Comparison of ENCODE assay signal across 10 cellular contexts in the genomic region with DNA sequence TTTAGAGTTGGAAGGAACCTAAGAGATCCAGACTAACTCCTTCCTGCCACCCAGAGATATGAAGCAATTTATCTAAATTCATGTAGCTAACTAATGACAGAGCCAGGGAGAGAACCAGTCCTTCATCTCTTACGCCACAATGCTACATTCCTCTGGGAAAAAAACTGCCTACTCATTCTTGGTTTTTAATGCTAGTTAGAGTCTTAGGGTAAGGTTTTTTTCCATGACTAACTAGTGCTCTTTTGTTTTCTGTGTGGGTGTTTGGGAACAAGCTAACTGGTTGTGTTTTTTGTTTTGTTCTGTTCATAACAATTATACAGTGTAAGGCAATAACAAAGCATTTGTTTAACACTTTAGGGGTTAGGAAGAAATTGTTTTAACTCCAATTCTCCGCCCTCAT. TPM values are rescaled to one million over a fixed set of nuclear protein-coding genes. Genes with fewer than 3 reads are reported as not detected.
DNase-seq lines count a peak whose midpoint lies in the region; ATAC-seq and TF ChIP-seq lines count a peak whose summit lies in the region.
"Had no signal": no experiment of that assay in that cellular context is flagged by ENCODE, and none has a peak within 500 bp of the region (broad histone marks: within the 10 kb centered on the region; RNA-seq: fewer than 3 reads in every experiment).

No MANE protein-coding gene starts in this region.

- no peak for ATAC-seq in HG02973 (IDR thresholded peaks at IDR 0.05; ENCODE audit: unreplicated experiment)

- H2AFZ ChIP-seq in SK-N-SH (ENCODE audit: low read depth) = peak overlapping the region; percentile 51; the same call in 1 of the 2 replicates

- POLR2A ChIA-PET in Caco-2 (lab: Charles Lee) (interaction anchor here (0.6 kb wide), 2 partner anchors 52 to 1552 kb away, joined by 3 to 4 read pairs; a partner anchor contains a TSS), SK-N-SH (lab: Yijun Ruan, JAX) (no interaction called here)

- TF ChIP-seq CTCF in Caco-2 (IDR thresholded peaks at IDR 0.05; ENCODE audit: insufficient read depth in 1 of 2, low read depth in 1 of 2, low read length in 1 of 2, severe bottlenecking in 1 of 2, unreplicated experiment in 1 of 2) (no peak), SK-N-SH (IDR thresholded peaks at IDR 0.05) (no peak), fibroblast of mammary gland (conservative IDR thresholded peaks at IDR 0.05; ENCODE audit: control insufficient read depth, insufficient read depth, low read depth, low read length) (no peak), nephron (IDR thresholded peaks at IDR 0.05; ENCODE audit: unreplicated experiment in 3 of 3) (no peak)

- TF ChIP-seq EP300 in SK-N-SH (IDR thresholded peaks at IDR 0.05; ENCODE audit: borderline replicate concordance in 1 of 2, low read depth in 1 of 2, low read length in 1 of 2) = no peak

- DNase-seq in Caco-2 = peak; percentile 42 to 63
- DNase-seq in SK-N-SH = no peak
- DNase-seq in fibroblast of mammary gland (ENCODE audit: low read depth) = peak; percentile 98
- no peak for DNase-seq in stimulated activated CD8-positive, alpha-beta memory T cell treated with anti-CD3 and anti-CD28 coated beads, Interleukin-4, amount 100 ng/mL, for 48 hours
- DNase-seq in DMS53 (lab: John Stamatoyannopoulos, UW) = no peak
- DNase-seq in NOMO-1 treated with dmso at 0.1 percent for 144 hours (lab: John Stamatoyannopoulos, UW; ENCODE audit: unreplicated experiment) = no peak
- DNase-seq: activated CD8-positive, alpha-beta memory T cell treated with anti-CD3 and anti-CD28 coated beads for 24 hours had no signal

- H3K27ac ChIP-seq in SK-N-SH (ENCODE audit: low read depth in 2 of 2, low read length in 1 of 2) = peak overlapping the region; percentile 67 to 91; a peak in 3 of 4 replicates
- H3K27ac ChIP-seq: neutrophil had no signal

- no peaks in the 10 kb centered on the region for H3K9me3 ChIP-seq in Caco-2
- H3K9me3 ChIP-seq in SK-N-SH = no peaks in the 10 kb centered on the region
- H3K9me3 ChIP-seq: neutrophil had no signal

- no peak for TF ChIP-seq RAD21 in SK-N-SH (IDR thresholded peaks at IDR 0.05; ENCODE audit: low read length)

- H3K27ac Mint-ChIP-seq in Caco-2 (ENCODE audit: unreplicated experiment) (peak overlapping the region; percentile 85), nephron (peak overlapping the region in 2 of 3 experiments; percentile 46 to 57)

- no peaks in the 10 kb centered on the region for H3K36me3 Mint-ChIP-seq in Caco-2 (ENCODE audit: insufficient read depth, unreplicated experiment)
- peaks cover 16% of the 10 kb centered on the region for H3K36me3 Mint-ChIP-seq in nephron (ENCODE audit: low read depth)

- H3K4me2 ChIP-seq in SK-N-SH = peak overlapping the region; percentile 48

- H3K9ac ChIP-seq in SK-N-SH = peak overlapping the region; percentile 44

- H3K9me2 ChIP-seq in SK-N-SH = no peaks in the 10 kb centered on the region

- H3K27me3 ChIP-seq in Caco-2 (replicated peaks; ENCODE audit: control insufficient read depth, insufficient read depth, low read length) (no peaks in the 10 kb centered on the region), SK-N-SH (ENCODE audit: insufficient read depth) (no peaks in the 10 kb centered on the region)
- H3K27me3 ChIP-seq: neutrophil had no signal

- peaks cover 19% of the 10 kb centered on the region for H3F3A ChIP-seq in SK-N-SH (replicated peaks; ENCODE audit: insufficient read depth)

- peaks cover 15% of the 10 kb centered on the region for H3K4me1 Mint-ChIP-seq in Caco-2 (ENCODE audit: low read depth, unreplicated experiment)
- peaks cover 20% of the 10 kb centered on the region for H3K4me1 Mint-ChIP-seq in nephron

- H3K4me3 Mint-ChIP-seq in Caco-2 (ENCODE audit: unreplicated experiment) (no peak overlapping the region), nephron (no peak overlapping the region)

- H3K9me3 Mint-ChIP-seq in Caco-2 (ENCODE audit: unreplicated experiment) = no peaks in the 10 kb centered on the region
- no peaks in the 10 kb centered on the region for H3K9me3 Mint-ChIP-seq in nephron

- no peak overlapping the region for H3K4me3 ChIP-seq in Caco-2 (ENCODE audit: low read depth, low read length)
- H3K4me3 ChIP-seq in SK-N-SH (ENCODE audit: low read depth in 2 of 2, low read length in 1 of 2) = no peak overlapping the region; a peak in 1 of 4 replicates
- no peak overlapping the region for H3K4me3 ChIP-seq in fibroblast of mammary gland (ENCODE audit: control insufficient read depth, low read depth, low read length)

- H3K79me2 ChIP-seq in SK-N-SH (ENCODE audit: insufficient read depth) = peaks cover 12% of the 10 kb centered on the region

- no TSS peak for BruUV-seq in Caco-2 (replicated peaks; lab: Mats Ljungman, UMichigan)

- no peaks in the 10 kb centered on the region for H3K27me3 Mint-ChIP-seq in Caco-2 (ENCODE audit: insufficient read depth, unreplicated experiment)
- no peaks in the 10 kb centered on the region for H3K27me3 Mint-ChIP-seq in nephron (ENCODE audit: low read depth)

- intact Hi-C loops in Caco-2 (cut with micrococcal nuclease; ENCODE audit: unreplicated experiment) = loop anchor here (1.0 to 5.0 kb wide), 2 partner anchors 22 to 50 kb away; no protein-coding TSS in a partner anchor

- WGBS in SK-N-SH (ENCODE audit: low lambda C conversion rate) = 63% methylated on average over 2 of the region's 2 CpGs

- CTCF ChIA-PET in Caco-2 (lab: Charles Lee) = interaction anchor here (0.6 to 0.8 kb wide), 2 partner anchors 34 to 52 kb away, joined by 3 to 4 read pairs; no protein-coding TSS in a partner anchor
- CTCF ChIA-PET in SK-N-SH (lab: Yijun Ruan, JAX) = interaction anchor here (1.2 to 1.3 kb wide), 2 partner anchors 15 to 433 kb away, joined by 3 to 4 read pairs; no protein-coding TSS in a partner anchor

- H3K36me3 ChIP-seq in Caco-2 (ENCODE audit: control insufficient read depth, insufficient read depth, low read length) (no peaks in the 10 kb centered on the region; the same call in 1 of the 2 replicates), SK-N-SH (replicated peaks in 1 of 2; ENCODE audit: control insufficient read depth in 1 of 2, insufficient read depth in 2 of 2, low read length in 1 of 2) (peaks cover 0 to 6% of the 10 kb centered on the region in 2 experiments)

- H3K4me1 ChIP-seq in Caco-2 (peaks cover 19% of the 10 kb centered on the region), SK-N-SH (ENCODE audit: control insufficient read depth in 1 of 2, insufficient read depth in 2 of 2, low read depth in 1 of 2, low read length in 1 of 2) (peaks cover 3 to 23% of the 10 kb centered on the region in 2 experiments; a peak in 3 of 4 replicates)

- H4K20me1 ChIP-seq in SK-N-SH (ENCODE audit: insufficient read depth) = no peaks in the 10 kb centered on the region

TF ChIP-seq in SK-N-SH, 30 proteins besides CTCF, POLR2A, EP300 and RAD21 (continues in another document):
- TF ChIP-seq GABPA (IDR thresholded peaks at IDR 0.05; ENCODE audit: low read depth) (no peak), RFX5 (IDR thresholded peaks at IDR 0.05; ENCODE audit: low read length) (no peak), YY1 (IDR thresholded peaks at IDR 0.05; ENCODE audit: low read depth) (no peak), GATA2 (CRISPR knock-in tag; IDR thresholded peaks at IDR 0.05) (no peak), JUND (IDR thresholded peaks at IDR 0.05) (peak; percentile 36; the same call in 1 of the 2 replicates), TEAD4 (IDR thresholded peaks at IDR 0.05; ENCODE audit: borderline replicate concordance, insufficient read depth) (no peak), NFIC (IDR thresholded peaks at IDR 0.05; ENCODE audit: borderline replicate concordance) (no peak; the same call in 1 of the 2 replicates), SMC3 (IDR thresholded peaks at IDR 0.05; ENCODE audit: low read depth, low read length) (no peak), TAF1 (IDR thresholded peaks at IDR 0.05; ENCODE audit: borderline replicate concordance, low read depth, low read length) (no peak), FOXM1 (IDR thresholded peaks at IDR 0.05; ENCODE audit: low read depth) (no peak), ELF1 (IDR thresholded peaks at IDR 0.05) (no peak)
- TF ChIP-seq, protein P1, sequence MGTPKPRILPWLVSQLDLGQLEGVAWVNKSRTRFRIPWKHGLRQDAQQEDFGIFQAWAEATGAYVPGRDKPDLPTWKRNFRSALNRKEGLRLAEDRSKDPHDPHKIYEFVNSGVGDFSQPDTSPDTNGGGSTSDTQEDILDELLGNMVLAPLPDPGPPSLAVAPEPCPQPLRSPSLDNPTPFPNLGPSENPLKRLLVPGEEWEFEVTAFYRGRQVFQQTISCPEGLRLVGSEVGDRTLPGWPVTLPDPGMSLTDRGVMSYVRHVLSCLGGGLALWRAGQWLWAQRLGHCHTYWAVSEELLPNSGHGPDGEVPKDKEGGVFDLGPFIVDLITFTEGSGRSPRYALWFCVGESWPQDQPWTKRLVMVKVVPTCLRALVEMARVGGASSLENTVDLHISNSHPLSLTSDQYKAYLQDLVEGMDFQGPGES (IDR thresholded peaks at IDR 0.05; ENCODE audit: low read depth, low read length) = no peak
- TF ChIP-seq, protein P2, sequence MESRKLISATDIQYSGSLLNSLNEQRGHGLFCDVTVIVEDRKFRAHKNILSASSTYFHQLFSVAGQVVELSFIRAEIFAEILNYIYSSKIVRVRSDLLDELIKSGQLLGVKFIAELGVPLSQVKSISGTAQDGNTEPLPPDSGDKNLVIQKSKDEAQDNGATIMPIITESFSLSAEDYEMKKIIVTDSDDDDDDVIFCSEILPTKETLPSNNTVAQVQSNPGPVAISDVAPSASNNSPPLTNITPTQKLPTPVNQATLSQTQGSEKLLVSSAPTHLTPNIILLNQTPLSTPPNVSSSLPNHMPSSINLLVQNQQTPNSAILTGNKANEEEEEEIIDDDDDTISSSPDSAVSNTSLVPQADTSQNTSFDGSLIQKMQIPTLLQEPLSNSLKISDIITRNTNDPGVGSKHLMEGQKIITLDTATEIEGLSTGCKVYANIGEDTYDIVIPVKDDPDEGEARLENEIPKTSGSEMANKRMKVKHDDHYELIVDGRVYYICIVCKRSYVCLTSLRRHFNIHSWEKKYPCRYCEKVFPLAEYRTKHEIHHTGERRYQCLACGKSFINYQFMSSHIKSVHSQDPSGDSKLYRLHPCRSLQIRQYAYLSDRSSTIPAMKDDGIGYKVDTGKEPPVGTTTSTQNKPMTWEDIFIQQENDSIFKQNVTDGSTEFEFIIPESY (IDR thresholded peaks at IDR 0.05; ENCODE audit: borderline replicate concordance, low read depth) = no peak
- TF ChIP-seq, protein P3, sequence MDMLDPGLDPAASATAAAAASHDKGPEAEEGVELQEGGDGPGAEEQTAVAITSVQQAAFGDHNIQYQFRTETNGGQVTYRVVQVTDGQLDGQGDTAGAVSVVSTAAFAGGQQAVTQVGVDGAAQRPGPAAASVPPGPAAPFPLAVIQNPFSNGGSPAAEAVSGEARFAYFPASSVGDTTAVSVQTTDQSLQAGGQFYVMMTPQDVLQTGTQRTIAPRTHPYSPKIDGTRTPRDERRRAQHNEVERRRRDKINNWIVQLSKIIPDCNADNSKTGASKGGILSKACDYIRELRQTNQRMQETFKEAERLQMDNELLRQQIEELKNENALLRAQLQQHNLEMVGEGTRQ (IDR thresholded peaks at IDR 0.05; ENCODE audit: borderline replicate concordance, low read depth, low read length) = no peak

RNA-seq across cellular contexts. Expression of a gene that starts 52.4 kb away (rescaled TPM):
- total RNA-seq in Caco-2 (2022) = 45.8 and 46.3 TPM in 2 replicates
- polyA plus RNA-seq in SK-N-SH (2012; rRNA removed) = 4.5 and 5.9 TPM in 2 replicates
- 8.5 and 11.2 TPM in 2 replicates for polyA plus RNA-seq in SK-N-SH (2012; cell fraction: cytosol; rRNA removed)
- polyA plus RNA-seq in SK-N-SH (2012; cell fraction: nucleus; rRNA removed) = 1.6 and 3.9 TPM in 2 replicates

Comparison
In these comparisons a context has a peak if more than half of its experiments do, and no peak if none do; other contexts are left out.
1. DNase-seq: peak in Caco-2 (2 of 2) and fibroblast of mammary gland (single experiment); none in SK-N-SH (single experiment), stimulated activated CD8-positive, alpha-beta memory T cell treated with anti-CD3 and anti-CD28 coated beads, Interleukin-4, amount 100 ng/mL, for 48 hours (single experiment), DMS53 (single experiment) and NOMO-1 treated with dmso at 0.1 percent for 144 hours (single experiment).